Comparison of ENCODE assay signal across 19 cellular contexts in the genomic region with DNA sequence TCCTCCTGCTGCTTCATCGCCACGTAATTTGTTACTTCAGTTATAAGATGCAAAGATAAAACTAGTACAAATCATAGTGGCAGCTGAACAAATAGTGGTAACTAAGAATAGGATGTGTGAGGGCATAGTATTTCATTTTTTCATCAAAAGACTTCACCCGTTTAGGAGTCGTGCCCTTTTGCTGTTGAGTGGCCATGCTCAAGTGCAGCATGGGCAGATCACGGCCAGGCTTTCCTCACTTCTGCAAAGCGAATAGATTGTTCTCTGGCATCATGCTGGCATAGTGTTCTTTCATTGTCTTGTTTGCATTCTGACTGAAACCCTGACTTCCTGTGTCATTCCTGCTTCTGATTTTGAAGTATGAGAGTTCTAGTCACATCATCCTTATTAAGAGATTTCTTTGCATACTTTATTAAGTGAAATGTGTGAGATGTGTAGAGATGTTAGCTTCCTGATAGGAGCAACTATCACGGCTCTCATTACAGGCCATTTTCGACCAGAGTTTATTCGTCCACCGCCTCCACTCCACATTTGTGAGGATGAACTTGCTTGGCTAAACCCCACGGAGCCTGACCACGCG. TPM values are rescaled to one million over a fixed set of nuclear protein-coding genes. Genes with fewer than 3 reads are reported as not detected.
DNase-seq lines count a peak whose midpoint lies in the region; ATAC-seq and TF ChIP-seq lines count a peak whose summit lies in the region.
"Had no signal": no experiment of that assay in that cellular context is flagged by ENCODE, and none has a peak within 500 bp of the region (broad histone marks: within the 10 kb centered on the region; RNA-seq: fewer than 3 reads in every experiment).

No MANE protein-coding gene starts in this region.

- H3K36me3 Mint-ChIP-seq in activated CD4-positive, alpha-beta T cell treated with anti-CD3 and anti-CD28 coated beads, Interleukin-2, amount 10 ng/mL, durations not matched to agents 7 days and 5 days (ENCODE audit: low read depth): peaks cover 66% of the 10 kb centered on the region
- H3K36me3 Mint-ChIP-seq in activated naive CD8-positive, alpha-beta T cell treated with anti-CD3 and anti-CD28 coated beads, Interleukin-2, amount 50 U/mL, for 24 hours (ENCODE audit: low read depth): peaks cover 46% of the 10 kb centered on the region
- peaks cover 16% of the 10 kb centered on the region for H3K36me3 Mint-ChIP-seq in natural killer cell treated with Interleukin-12 subunit alpha and Interleukin-12 subunit beta and Interleukin-15 and Interleukin-18, amount 100 ng/mL, for 72 hours
- H3K36me3 Mint-ChIP-seq in mesothelial cell of epicardium: peaks cover 22% of the 10 kb centered on the region

- no peak for DNase-seq in activated CD4-positive, alpha-beta T cell treated with anti-CD3 and anti-CD28 coated beads, Interleukin-2, amount 10 ng/mL, durations not matched to agents 7 days and 5 days
- no peak for DNase-seq in activated CD4-positive, alpha-beta T cell treated with anti-CD3 and anti-CD28 coated beads for 1 hour
- peak; percentile 10 for DNase-seq in NCI-H510A treated with DMSO at 0.1 percent for 48 hours (lab: John Stamatoyannopoulos, UW)
- no peak for DNase-seq in activated naive CD8-positive, alpha-beta T cell treated with anti-CD3 and anti-CD28 coated beads, Interleukin-2, amount 50 U/mL, for 24 hours
- DNase-seq in natural killer cell treated with Interleukin-12 subunit alpha and Interleukin-12 subunit beta and Interleukin-15 and Interleukin-18, amount 100 ng/mL, for 72 hours (ENCODE audit: low spot score): no peak
- DNase-seq in retina: no peak
- no peak for DNase-seq in mesothelial cell of epicardium (ENCODE audit: low spot score in 2 of 2, unreplicated experiment in 2 of 2)
- DNase-seq: activated CD4-positive, alpha-beta T cell treated with anti-CD3 and anti-CD28 coated beads, Interleukin-2, amount 50 U/mL, for 48 hours; activated gamma-delta T cell treated with Interleukin-2 at 50 U/mL for 16 hours; DMS153; foreskin melanocyte; Kasumi-1; NCI-H1105 treated with DMSO at 0.1 percent for 48 hours; NCI-H82; PC-9; stimulated activated naive CD4-positive, alpha-beta T cell treated with Interleukin-2 at 50 U/mL for 16 hours; transverse colon had no signal

- no peaks in the 10 kb centered on the region for H3K27me3 Mint-ChIP-seq in activated CD4-positive, alpha-beta T cell treated with anti-CD3 and anti-CD28 coated beads, Interleukin-2, amount 10 ng/mL, durations not matched to agents 7 days and 5 days
- H3K27me3 Mint-ChIP-seq in activated naive CD8-positive, alpha-beta T cell treated with anti-CD3 and anti-CD28 coated beads, Interleukin-2, amount 50 U/mL, for 24 hours: no peaks in the 10 kb centered on the region
- H3K27me3 Mint-ChIP-seq in natural killer cell treated with Interleukin-12 subunit alpha and Interleukin-12 subunit beta and Interleukin-15 and Interleukin-18, amount 100 ng/mL, for 72 hours: no peaks in the 10 kb centered on the region
- H3K27me3 Mint-ChIP-seq in mesothelial cell of epicardium (ENCODE audit: low read depth): no peaks in the 10 kb centered on the region

- peaks cover 43% of the 10 kb centered on the region for H3K4me1 Mint-ChIP-seq in activated CD4-positive, alpha-beta T cell treated with anti-CD3 and anti-CD28 coated beads, Interleukin-2, amount 10 ng/mL, durations not matched to agents 7 days and 5 days
- peaks cover 20% of the 10 kb centered on the region for H3K4me1 Mint-ChIP-seq in activated naive CD8-positive, alpha-beta T cell treated with anti-CD3 and anti-CD28 coated beads, Interleukin-2, amount 50 U/mL, for 24 hours
- H3K4me1 Mint-ChIP-seq in natural killer cell treated with Interleukin-12 subunit alpha and Interleukin-12 subunit beta and Interleukin-15 and Interleukin-18, amount 100 ng/mL, for 72 hours (ENCODE audit: low read depth in 2 of 2): peaks cover 23 to 43% of the 10 kb centered on the region in 2 donors
- H3K4me1 Mint-ChIP-seq in mesothelial cell of epicardium: no peaks in the 10 kb centered on the region

- H3K27ac Mint-ChIP-seq in activated CD4-positive, alpha-beta T cell treated with anti-CD3 and anti-CD28 coated beads, Interleukin-2, amount 10 ng/mL, durations not matched to agents 7 days and 5 days: peak overlapping the region; percentile 65
- H3K27ac Mint-ChIP-seq in activated naive CD8-positive, alpha-beta T cell treated with anti-CD3 and anti-CD28 coated beads, Interleukin-2, amount 50 U/mL, for 24 hours: peak overlapping the region; percentile 68
- peak overlapping the region in 1 of 2 donors; percentile 73 for H3K27ac Mint-ChIP-seq in natural killer cell treated with Interleukin-12 subunit alpha and Interleukin-12 subunit beta and Interleukin-15 and Interleukin-18, amount 100 ng/mL, for 72 hours
- no peak overlapping the region for H3K27ac Mint-ChIP-seq in mesothelial cell of epicardium

- no peak for ATAC-seq in activated naive CD8-positive, alpha-beta T cell treated with anti-CD3 and anti-CD28 coated beads, Interleukin-2, amount 50 U/mL, for 24 hours
- peak in 1 of 2 donors; percentile 60 for ATAC-seq in natural killer cell treated with Interleukin-12 subunit alpha and Interleukin-12 subunit beta and Interleukin-15 and Interleukin-18, amount 100 ng/mL, for 72 hours
- no peak for ATAC-seq in GM21447 (IDR thresholded peaks at IDR 0.05; ENCODE audit: unreplicated experiment)
- ATAC-seq: A549 had no signal

- H3K9me3 Mint-ChIP-seq in activated CD4-positive, alpha-beta T cell treated with anti-CD3 and anti-CD28 coated beads, Interleukin-2, amount 10 ng/mL, durations not matched to agents 7 days and 5 days: no peaks in the 10 kb centered on the region
- no peaks in the 10 kb centered on the region for H3K9me3 Mint-ChIP-seq in activated naive CD8-positive, alpha-beta T cell treated with anti-CD3 and anti-CD28 coated beads, Interleukin-2, amount 50 U/mL, for 24 hours
- H3K9me3 Mint-ChIP-seq in natural killer cell treated with Interleukin-12 subunit alpha and Interleukin-12 subunit beta and Interleukin-15 and Interleukin-18, amount 100 ng/mL, for 72 hours: no peaks in the 10 kb centered on the region
- no peaks in the 10 kb centered on the region for H3K9me3 Mint-ChIP-seq in mesothelial cell of epicardium

- CTCF ChIA-PET in activated CD4-positive, alpha-beta T cell treated with anti-CD3 and anti-CD28 coated beads, Interleukin-2, amount 10 ng/mL, durations not matched to agents 7 days and 5 days (lab: Charles Lee): interaction anchor here (0.5 kb wide), 1 partner anchor 72 kb away, joined by 4 read pairs; no protein-coding TSS in a partner anchor

- no peak for TF ChIP-seq CTCF in mesothelial cell of epicardium (IDR thresholded peaks at IDR 0.05; ENCODE audit: unreplicated experiment)

- no peak overlapping the region for H3K4me3 Mint-ChIP-seq in activated CD4-positive, alpha-beta T cell treated with anti-CD3 and anti-CD28 coated beads, Interleukin-2, amount 10 ng/mL, durations not matched to agents 7 days and 5 days
- no peak overlapping the region for H3K4me3 Mint-ChIP-seq in activated naive CD8-positive, alpha-beta T cell treated with anti-CD3 and anti-CD28 coated beads, Interleukin-2, amount 50 U/mL, for 24 hours
- H3K4me3 Mint-ChIP-seq in natural killer cell treated with Interleukin-12 subunit alpha and Interleukin-12 subunit beta and Interleukin-15 and Interleukin-18, amount 100 ng/mL, for 72 hours: peak overlapping the region; percentile 36
- no peak overlapping the region for H3K4me3 Mint-ChIP-seq in mesothelial cell of epicardium

- POLR2A ChIA-PET in activated CD4-positive, alpha-beta T cell treated with anti-CD3 and anti-CD28 coated beads, Interleukin-2, amount 10 ng/mL, durations not matched to agents 7 days and 5 days (lab: Charles Lee): no interaction called here

RNA-seq across cellular contexts. Expression of gene CNOT11, which starts 11.8 kb away (rescaled TPM):
- 10 to 100 TPM; 65.1 to 80.7 TPM for total RNA-seq in activated CD4-positive, alpha-beta T cell treated with anti-CD3 and anti-CD28 coated beads, Interleukin-2, amount 10 ng/mL, durations not matched to agents 7 days and 5 days
- 10 to 100 TPM; 51.2 to 53.4 TPM for total RNA-seq in natural killer cell treated with Interleukin-12 subunit alpha and Interleukin-12 subunit beta and Interleukin-15 and Interleukin-18, amount 100 ng/mL, for 72 hours
- 38.3 to 38.8 TPM (median 38.7 TPM) in 3 replicates for total RNA-seq in mesothelial cell of epicardium

RNA-seq across cellular contexts. Expression of gene RNF149, which starts 44.1 kb away (rescaled TPM):
- total RNA-seq in activated CD4-positive, alpha-beta T cell treated with anti-CD3 and anti-CD28 coated beads, Interleukin-2, amount 10 ng/mL, durations not matched to agents 7 days and 5 days: 10 to 100 TPM; 66.3 to 74.2 TPM
- 100 to 1,000 TPM in 1 of 2 donors, 10 to 100 TPM in 1; 85.6 to 123 TPM for total RNA-seq in natural killer cell treated with Interleukin-12 subunit alpha and Interleukin-12 subunit beta and Interleukin-15 and Interleukin-18, amount 100 ng/mL, for 72 hours
- total RNA-seq in mesothelial cell of epicardium: 52.5 to 59.5 TPM (median 57.6 TPM) in 3 replicates
